In genomic region chr1:76901158-76901767, GRCh38 we compare ENCODE assay signal across 8 cellular contexts. TPM values are rescaled to one million over a fixed set of nuclear protein-coding genes. Genes with fewer than 3 reads are reported as not detected.
DNase-seq lines count a peak whose midpoint lies in the region; ATAC-seq and TF ChIP-seq lines count a peak whose summit lies in the region.

No MANE protein-coding gene starts in this region.

- no peaks in the 10 kb centered on the region for H3K9me2 ChIP-seq in SU-DHL-6 (replicated peaks; ENCODE audit: insufficient read depth, low read length)

- H3K36me3 ChIP-seq in MG63 (no peaks in the 10 kb centered on the region), SU-DHL-6 (ENCODE audit: low read length) (no peaks in the 10 kb centered on the region), neural progenitor cell (no peaks in the 10 kb centered on the region)

- no peak overlapping the region for H3K4me3 Mint-ChIP-seq in neural progenitor cell

- TF ChIP-seq CTCF in GM13976 (IDR thresholded peaks at IDR 0.05; ENCODE audit: borderline replicate concordance, control extremely low read depth, extremely low read depth, insufficient read depth, missing control alignments) (peak; percentile 74), SU-DHL-6 (IDR thresholded peaks at IDR 0.05; ENCODE audit: insufficient read depth, low read length, poor library complexity, severe bottlenecking) (peak; percentile 48), epithelial cell of esophagus (IDR thresholded peaks at IDR 0.05; ENCODE audit: insufficient read depth, low read depth, low read length, missing control alignments) (peak; percentile 99), neural progenitor cell (IDR thresholded peaks at IDR 0.05) (peak; percentile 91)

- no peak overlapping the region for H3K9ac ChIP-seq in SU-DHL-6 (ENCODE audit: low read length)
- no peak overlapping the region for H3K9ac ChIP-seq in neural progenitor cell

- no peaks in the 10 kb centered on the region for H4K20me1 ChIP-seq in SU-DHL-6 (ENCODE audit: low read depth, low read length)
- peaks cover 15% of the 10 kb centered on the region for H4K20me1 ChIP-seq in neural progenitor cell (ENCODE audit: low read depth)

- peaks cover 7% of the 10 kb centered on the region for H3K4me1 ChIP-seq in neural progenitor cell

- H3K27ac Mint-ChIP-seq in neural progenitor cell, result no peak overlapping the region

- peak; percentile 98 for ATAC-seq in HG02588 (IDR thresholded peaks at IDR 0.05; ENCODE audit: unreplicated experiment)

- H3K4me3 ChIP-seq in MG63 (no peak overlapping the region), SU-DHL-6 (ENCODE audit: insufficient read depth, low read length, poor library complexity, severe bottlenecking) (no peak overlapping the region), epithelial cell of esophagus (ENCODE audit: low read length) (no peak overlapping the region), neural progenitor cell (no peak overlapping the region)

- no peaks in the 10 kb centered on the region for H3K27me3 Mint-ChIP-seq in neural progenitor cell (ENCODE audit: insufficient read depth, low read depth)

- DNase-seq in AG20443 (ENCODE audit: low spot score) (peak; percentile 50), GM13976 (ENCODE audit: low spot score) (peak; percentile 36), MG63 (peak; percentile 17), epithelial cell of esophagus (ENCODE audit: low read depth) (peak; percentile 76), neural progenitor cell (ENCODE audit: low spot score) (peak; percentile 71), cerebellar nuclear complex (lab: John Stamatoyannopoulos, UW) (no peak)

- in situ Hi-C loops in GM13976 (cut with MboI; ENCODE audit: low sequenced_read_pairs, unreplicated experiment), result no loop called here

- H3K4me2 ChIP-seq in SU-DHL-6 (ENCODE audit: low read depth, low read length, poor library complexity, severe bottlenecking), result no peak overlapping the region
- H3K4me2 ChIP-seq in neural progenitor cell, result no peak overlapping the region

- H3K4me1 Mint-ChIP-seq in neural progenitor cell, result peaks cover 2% of the 10 kb centered on the region

- no peaks in the 10 kb centered on the region for H3K79me2 ChIP-seq in SU-DHL-6 (ENCODE audit: insufficient read depth, low read length)
- no peaks in the 10 kb centered on the region for H3K79me2 ChIP-seq in neural progenitor cell (ENCODE audit: low read depth)

- H3K27me3 ChIP-seq in MG63 (no peaks in the 10 kb centered on the region), SU-DHL-6 (ENCODE audit: low read length) (no peaks in the 10 kb centered on the region), neural progenitor cell (no peaks in the 10 kb centered on the region)

- peaks cover 42% of the 10 kb centered on the region for H3K36me3 Mint-ChIP-seq in neural progenitor cell

- peaks cover 31% of the 10 kb centered on the region for H3K9me3 Mint-ChIP-seq in neural progenitor cell

- no peaks in the 10 kb centered on the region for H3F3A ChIP-seq in SU-DHL-6 (ENCODE audit: insufficient read depth)
- no peaks in the 10 kb centered on the region for H3F3A ChIP-seq in neural progenitor cell (ENCODE audit: low read depth)

- H3K9me3 ChIP-seq in MG63 (no peaks in the 10 kb centered on the region), SU-DHL-6 (ENCODE audit: insufficient read depth, low read length) (no peaks in the 10 kb centered on the region), neural progenitor cell (ENCODE audit: low read depth) (no peaks in the 10 kb centered on the region)

- H3K27ac ChIP-seq in SU-DHL-6 (ENCODE audit: low read depth, low read length) (no peak overlapping the region), neural progenitor cell (no peak overlapping the region)

- H2AFZ ChIP-seq in SU-DHL-6 (ENCODE audit: low read depth, low read length, severe bottlenecking) (no peak overlapping the region), neural progenitor cell (replicated peaks) (no peak overlapping the region)

RNA-seq across cellular contexts. Expression of gene ST6GALNAC5, which starts 34.0 kb away (rescaled TPM):
- total RNA-seq in MG63 (2014; rRNA removed; shearing (Covaris generic); ENCODE audit: low replicate concordance), result 0.46 TPM in 1 of 2 replicates, not detected in the other
- 30.7 and 35.9 TPM in 2 replicates for total RNA-seq in neural progenitor cell (ENCODE audit: low replicate concordance)

Comparison
In these comparisons a context has a peak if more than half of its experiments do, and no peak if none do; other contexts are left out.
1. DNase-seq: peak in AG20443 (single experiment), GM13976 (single experiment), MG63 (single experiment), epithelial cell of esophagus (single experiment) and neural progenitor cell (single experiment); none in cerebellar nuclear complex (0 of 2).
2. CTCF ChIP-seq: peak in every context shown above with its lines; median percentile 99 in epithelial cell of esophagus; 91 in neural progenitor cell; 74 in GM13976; 48 in SU-DHL-6.
3. RNA of gene ST6GALNAC5, which starts 34.0 kb away (total RNA-seq): 30.7 to 35.9 TPM in neural progenitor cell; 0.46 TPM in MG63; every median in the first group is over 10 times any median in the second.